Comparison of ENCODE assay signal across 8 cellular contexts in genomic region chrX:18674788-18675735, GRCh38. TPM values are rescaled to one million over a fixed set of nuclear protein-coding genes. Genes with fewer than 3 reads are reported as not detected.
DNase-seq lines count a peak whose midpoint lies in the region; ATAC-seq and TF ChIP-seq lines count a peak whose summit lies in the region.

No MANE protein-coding gene starts in this region.

- CTCF ChIA-PET in Caco-2 (lab: Charles Lee) = interaction anchor here (0.7 kb wide), 1 partner anchor 212 kb away, joined by 6 read pairs; no protein-coding TSS in a partner anchor

- H3K36me3 Mint-ChIP-seq in Caco-2 (ENCODE audit: insufficient read depth, unreplicated experiment) = peaks cover 24% of the 10 kb centered on the region

- ATAC-seq in GM19455 (IDR thresholded peaks at IDR 0.05; ENCODE audit: unreplicated experiment) (peak; percentile 84), HG03575 (IDR thresholded peaks at IDR 0.05; ENCODE audit: extremely low read depth, insufficient number of reproducible peaks, low FRiP score, unreplicated experiment) (peak; percentile 62)

- TSS peak; percentile 47 for BruUV-seq in Caco-2 (replicated peaks; lab: Mats Ljungman, UMichigan)

- POLR2A ChIA-PET in Caco-2 (lab: Charles Lee) = no interaction called here

- TF ChIP-seq CTCF in Caco-2 (IDR thresholded peaks at IDR 0.05; ENCODE audit: insufficient read depth in 1 of 2, low read depth in 1 of 2, low read length in 1 of 2, severe bottlenecking in 1 of 2, unreplicated experiment in 1 of 2) = no peak

- H3K4me3 ChIP-seq in Caco-2 (ENCODE audit: low read depth, low read length) (peak overlapping the region; percentile 54), mucosa of rectum (ENCODE audit: low read length in 2 of 2) (peak overlapping the region; percentile 69 to 74)

- no peaks in the 10 kb centered on the region for H3K9me3 Mint-ChIP-seq in Caco-2 (ENCODE audit: unreplicated experiment)

- H3K4me1 Mint-ChIP-seq in Caco-2 (ENCODE audit: low read depth, unreplicated experiment) = peaks cover 6% of the 10 kb centered on the region

- TF ChIP-seq POLR2A in erythroblast (IDR thresholded peaks at IDR 0.05; ENCODE audit: low read length) = peak; percentile 37

- H3K4me1 ChIP-seq in Caco-2 (no peaks in the 10 kb centered on the region), mucosa of rectum (ENCODE audit: control insufficient read depth in 2 of 2, insufficient read depth in 2 of 2, low read length in 2 of 2) (peaks cover 0 to 2% of the 10 kb centered on the region in 2 donors)

- no peaks in the 10 kb centered on the region for H3K9me3 ChIP-seq in Caco-2
- no peaks in the 10 kb centered on the region for H3K9me3 ChIP-seq in mucosa of rectum (ENCODE audit: control insufficient read depth in 2 of 2, low read length in 2 of 2)

- no peaks in the 10 kb centered on the region for H3K27me3 ChIP-seq in Caco-2 (replicated peaks; ENCODE audit: control insufficient read depth, insufficient read depth, low read length)
- no peaks in the 10 kb centered on the region for H3K27me3 ChIP-seq in mucosa of rectum (ENCODE audit: control insufficient read depth in 2 of 2, insufficient read depth in 2 of 2, low read length in 2 of 2)

- peak overlapping the region; percentile 35 for H3K27ac Mint-ChIP-seq in Caco-2 (ENCODE audit: unreplicated experiment)

- peak overlapping the region; percentile 66 for H3K4me3 Mint-ChIP-seq in Caco-2 (ENCODE audit: unreplicated experiment)

- peak overlapping the region; percentile 71 to 74 for H3K27ac ChIP-seq in mucosa of rectum (ENCODE audit: low read depth in 2 of 2, low read length in 2 of 2)

- peak overlapping the region; percentile 52 to 78 for H3K9ac ChIP-seq in mucosa of rectum (ENCODE audit: low read depth in 1 of 2, low read length in 2 of 2)

- H3K27me3 Mint-ChIP-seq in Caco-2 (ENCODE audit: insufficient read depth, unreplicated experiment) = no peaks in the 10 kb centered on the region

- DNase-seq in Caco-2 (peak; percentile 70 to 87), NOMO-1 treated with DMSO at 0.1 percent for 48 hours (lab: John Stamatoyannopoulos, UW; ENCODE audit: unreplicated experiment) (peak; percentile 54), activated T-cell treated with anti-CD3 and anti-CD28 coated beads for 4 hours (peak; percentile 74), erythroblast (lab: John Stamatoyannopoulos, UW) (peak; percentile 81 to 91)
- DNase-seq in stimulated activated CD8-positive, alpha-beta memory T cell treated with anti-CD3 and anti-CD28 coated beads, Interleukin-4, amount 100 ng/mL, for 4 hours (ENCODE audit: low read depth in 2 of 2, low spot score in 1 of 2) = peak; percentile 46 to 49

- intact Hi-C loops in Caco-2 (cut with micrococcal nuclease; ENCODE audit: unreplicated experiment) = loop anchor here (2.0 to 5.0 kb wide), 2 partner anchors 54 to 212 kb away; no protein-coding TSS in a partner anchor

- H3K36me3 ChIP-seq in Caco-2 (ENCODE audit: control insufficient read depth, insufficient read depth, low read length) (no peaks in the 10 kb centered on the region), mucosa of rectum (ENCODE audit: control insufficient read depth in 2 of 2, insufficient read depth in 2 of 2, low read length in 2 of 2) (no peaks in the 10 kb centered on the region)

RNA-seq across cellular contexts. Expression of gene RS1, which starts 3.2 kb away (rescaled TPM):
- total RNA-seq in Caco-2 (2022) = 0.09 TPM in 1 of 2 replicates, not detected in the other

RNA-seq across cellular contexts. Expression of gene PPEF1, which starts 32.4 kb away (rescaled TPM):
- total RNA-seq in Caco-2 (2022) = 0.54 and 1.5 TPM in 2 replicates

Comparison
In these comparisons a context has a peak if more than half of its experiments do, and no peak if none do; other contexts are left out.
1. Peak in every context shown above with its lines: DNase-seq, ATAC-seq, H3K4me3 ChIP-seq and H3K27ac ChIP-seq.